In genomic region chr9:125203259-125203658, GRCh38 we compare ENCODE assay signal across 13 cellular contexts. TPM values are rescaled to one million over a fixed set of nuclear protein-coding genes. Genes with fewer than 3 reads are reported as not detected.
DNase-seq lines count a peak whose midpoint lies in the region; ATAC-seq and TF ChIP-seq lines count a peak whose summit lies in the region.
"Had no signal": no experiment of that assay in that cellular context is flagged by ENCODE, and none has a peak within 500 bp of the region (broad histone marks: within the 10 kb centered on the region; RNA-seq: fewer than 3 reads in every experiment).

No MANE protein-coding gene starts in this region.

- H3K27me3 Mint-ChIP-seq in activated CD8-positive, alpha-beta T cell treated with anti-CD3 and anti-CD28 coated beads for 36 hours: no peaks in the 10 kb centered on the region
- peaks cover 7% of the 10 kb centered on the region for H3K27me3 Mint-ChIP-seq in nephron progenitor cell (ENCODE audit: low read depth, poor library complexity)

- ATAC-seq in activated CD8-positive, alpha-beta T cell treated with anti-CD3 and anti-CD28 coated beads for 36 hours: no peak
- ATAC-seq: lower lobe of right lung; stimulated activated effector memory CD8-positive, alpha-beta T cell treated with anti-CD3 and anti-CD28 coated beads, Interleukin-12 subunit alpha, Interleukin-12 subunit beta, amount 100 ng/mL, for 72 hours had no signal

- peak overlapping the region; percentile 34 for H3K27ac Mint-ChIP-seq in activated CD8-positive, alpha-beta T cell treated with anti-CD3 and anti-CD28 coated beads for 36 hours
- H3K27ac Mint-ChIP-seq in nephron progenitor cell: peak overlapping the region; percentile 77
- H3K27ac Mint-ChIP-seq: stimulated activated effector memory CD8-positive, alpha-beta T cell treated with anti-CD3 and anti-CD28 coated beads, Interleukin-12 subunit alpha, Interleukin-12 subunit beta, amount 100 ng/mL, for 72 hours had no signal

- H3K4me3 Mint-ChIP-seq in activated CD8-positive, alpha-beta T cell treated with anti-CD3 and anti-CD28 coated beads for 36 hours: no peak overlapping the region
- no peak overlapping the region for H3K4me3 Mint-ChIP-seq in nephron progenitor cell
- H3K4me3 Mint-ChIP-seq: stimulated activated effector memory CD8-positive, alpha-beta T cell treated with anti-CD3 and anti-CD28 coated beads, Interleukin-12 subunit alpha, Interleukin-12 subunit beta, amount 100 ng/mL, for 72 hours had no signal

- peaks cover 39% of the 10 kb centered on the region for H3K36me3 Mint-ChIP-seq in activated CD8-positive, alpha-beta T cell treated with anti-CD3 and anti-CD28 coated beads for 36 hours (ENCODE audit: low read depth)
- H3K36me3 Mint-ChIP-seq in nephron progenitor cell (ENCODE audit: low read depth): peaks cover 36% of the 10 kb centered on the region

- in situ Hi-C loops in KBM-7 (cut with MboI; ENCODE audit: low pct_unique_long_range_greater_than_20kb, low sequenced_read_pairs): no loop called here

- TF ChIP-seq CTCF in activated CD8-positive, alpha-beta T cell treated with anti-CD3 and anti-CD28 coated beads for 36 hours (IDR thresholded peaks at IDR 0.05): no peak
- TF ChIP-seq CTCF in nephron progenitor cell (IDR thresholded peaks at IDR 0.05): no peak

- H3K4me1 Mint-ChIP-seq in activated CD8-positive, alpha-beta T cell treated with anti-CD3 and anti-CD28 coated beads for 36 hours (ENCODE audit: low read depth): peaks cover 27% of the 10 kb centered on the region
- peaks cover 17% of the 10 kb centered on the region for H3K4me1 Mint-ChIP-seq in nephron progenitor cell

- peak; percentile 13 for DNase-seq in NCI-H1092 treated with DMSO at 0.1 percent for 48 hours (lab: John Stamatoyannopoulos, UW)
- no peak for DNase-seq in NCI-H1092 (lab: John Stamatoyannopoulos, UW)
- DNase-seq in LHCN-M2 (ENCODE audit: low read depth): peak; percentile 47
- DNase-seq in activated CD8-positive, alpha-beta T cell treated with anti-CD3 and anti-CD28 coated beads for 36 hours: no peak
- DNase-seq in nephron progenitor cell: no peak
- DNase-seq in KBM-7: no peak
- DNase-seq in pons (ENCODE audit: low spot score): no peak
- no peak for DNase-seq in stimulated activated CD4-positive, alpha-beta T cell treated with anti-CD3 and anti-CD28 coated beads, Interleukin-4, amount 100 ng/mL, for 4 hours
- DNase-seq: 8988T, COR-L47, lower lobe of right lung, sigmoid colon had no signal

- CTCF ChIA-PET in activated CD8-positive, alpha-beta T cell treated with anti-CD3 and anti-CD28 coated beads for 36 hours (lab: Charles Lee): interaction anchor here (1.4 kb wide), 1 partner anchor 12 kb away, joined by 4 read pairs; no protein-coding TSS in a partner anchor

- POLR2A ChIA-PET in activated CD8-positive, alpha-beta T cell treated with anti-CD3 and anti-CD28 coated beads for 36 hours (lab: Charles Lee): interaction anchor here (1.4 kb wide), 1 partner anchor 38 kb away, joined by 3 read pairs; the partner anchor contains the start of gene HSPA5

- no peaks in the 10 kb centered on the region for H3K9me3 Mint-ChIP-seq in activated CD8-positive, alpha-beta T cell treated with anti-CD3 and anti-CD28 coated beads for 36 hours
- no peaks in the 10 kb centered on the region for H3K9me3 Mint-ChIP-seq in nephron progenitor cell
- H3K9me3 Mint-ChIP-seq: stimulated activated effector memory CD8-positive, alpha-beta T cell treated with anti-CD3 and anti-CD28 coated beads, Interleukin-12 subunit alpha, Interleukin-12 subunit beta, amount 100 ng/mL, for 72 hours had no signal

- intact Hi-C loops in activated CD8-positive, alpha-beta T cell treated with anti-CD3 and anti-CD28 coated beads for 36 hours (cut with micrococcal nuclease): no loop called here

RNA-seq across cellular contexts. Expression of gene RABEPK, which starts 2.9 kb away (rescaled TPM):
- 24.4 and 24.5 TPM in 2 replicates for total RNA-seq in LHCN-M2 (2014; rRNA removed)
- polyA plus RNA-seq in LHCN-M2 (2012): 35.2 TPM
- total RNA-seq in activated CD8-positive, alpha-beta T cell treated with anti-CD3 and anti-CD28 coated beads for 36 hours: 10 to 100 TPM; 30.0 to 30.4 TPM

RNA-seq across cellular contexts. Expression of gene PPP6C, which starts 13.7 kb away (rescaled TPM):
- 38.3 and 38.4 TPM in 2 replicates for total RNA-seq in LHCN-M2 (2014; rRNA removed)
- polyA plus RNA-seq in LHCN-M2 (2012): 19.0 TPM
- total RNA-seq in activated CD8-positive, alpha-beta T cell treated with anti-CD3 and anti-CD28 coated beads for 36 hours: 10 to 100 TPM; 43.1 to 44.8 TPM

RNA-seq across cellular contexts. Expression of gene HSPA5, which starts 37.9 kb away (rescaled TPM):
- total RNA-seq in LHCN-M2 (2014; rRNA removed): 62.1 and 79.3 TPM in 2 replicates
- 192 TPM for polyA plus RNA-seq in LHCN-M2 (2012)
- total RNA-seq in activated CD8-positive, alpha-beta T cell treated with anti-CD3 and anti-CD28 coated beads for 36 hours: 100 to 1,000 TPM; 161 to 163 TPM

RNA-seq across cellular contexts. Expression of gene GAPVD1, which starts 58.4 kb away (rescaled TPM):
- 28.5 and 29.9 TPM in 2 replicates for total RNA-seq in LHCN-M2 (2014; rRNA removed)
- polyA plus RNA-seq in LHCN-M2 (2012): 9.0 TPM
- 10 to 100 TPM; 49.7 to 49.8 TPM for total RNA-seq in activated CD8-positive, alpha-beta T cell treated with anti-CD3 and anti-CD28 coated beads for 36 hours

RNA-seq across cellular contexts. Expression of gene SCAI, which starts 59.9 kb away (rescaled TPM):
- 2.3 and 6.1 TPM in 2 replicates for total RNA-seq in LHCN-M2 (2014; rRNA removed)
- polyA plus RNA-seq in LHCN-M2 (2012): 1.3 TPM
- 10 to 100 TPM in 1 of 2 experiments, 1 to 10 TPM in 1; 9.6 to 10.8 TPM for total RNA-seq in activated CD8-positive, alpha-beta T cell treated with anti-CD3 and anti-CD28 coated beads for 36 hours

Comparison
In these comparisons a context has a peak if more than half of its experiments do, and no peak if none do; other contexts are left out.
1. DNase-seq: peak in NCI-H1092 treated with DMSO at 0.1 percent for 48 hours (single experiment) and LHCN-M2 (single experiment); none in NCI-H1092 (single experiment), activated CD8-positive, alpha-beta T cell treated with anti-CD3 and anti-CD28 coated beads for 36 hours (single experiment), nephron progenitor cell (single experiment), KBM-7 (single experiment), pons (single experiment) and stimulated activated CD4-positive, alpha-beta T cell treated with anti-CD3 and anti-CD28 coated beads, Interleukin-4, amount 100 ng/mL, for 4 hours (0 of 2).